9 cellular contexts compared by ENCODE assay signal in the genomic region with DNA sequence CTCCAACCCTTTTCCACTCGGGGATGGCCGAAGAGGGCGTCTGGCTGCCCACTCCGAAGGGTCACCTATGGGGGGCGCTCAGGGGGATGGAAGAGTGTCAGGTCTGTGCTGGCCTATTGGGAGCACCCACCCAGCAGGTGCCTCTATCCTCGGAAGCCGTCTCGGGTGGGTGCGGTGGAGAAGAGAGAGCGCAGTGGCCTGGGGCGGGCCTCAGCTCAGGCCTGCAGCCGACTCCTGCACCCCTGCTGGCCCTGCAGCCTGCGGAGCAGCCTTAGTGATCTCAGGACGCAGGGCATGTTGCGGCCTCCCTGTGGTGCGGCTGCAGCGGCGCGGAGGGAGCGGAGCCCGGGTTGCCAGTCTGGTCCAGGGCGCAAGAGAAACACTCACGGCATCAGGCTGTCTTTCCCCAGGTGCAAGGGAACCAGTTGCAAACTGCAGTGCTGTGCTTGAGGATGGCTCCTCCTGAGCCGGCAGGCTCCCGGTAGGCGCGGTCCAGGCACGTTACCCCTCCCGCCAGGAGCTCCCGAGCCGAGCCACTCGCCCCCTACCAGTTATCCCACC. TPM values are rescaled to one million over a fixed set of nuclear protein-coding genes. Genes with fewer than 3 reads are reported as not detected.
DNase-seq lines count a peak whose midpoint lies in the region; ATAC-seq, FAIRE-seq and TF ChIP-seq lines count a peak whose summit lies in the region.
"Had no signal": no experiment of that assay in that cellular context is flagged by ENCODE, and none has a peak within 500 bp of the region (broad histone marks: within the 10 kb centered on the region; RNA-seq: fewer than 3 reads in every experiment).

No MANE protein-coding gene starts in this region.

- no peak for TF ChIP-seq POLR2A in H54 (IDR thresholded peaks at IDR 0.05; ENCODE audit: low read depth, low read length)

- no peaks in the 10 kb centered on the region for H3K4me1 ChIP-seq in KMS-11 (ENCODE audit: low read depth, poor library complexity, severe bottlenecking)
- peaks cover 32% of the 10 kb centered on the region for H3K4me1 ChIP-seq in mesodermal cell (ENCODE audit: control insufficient read depth, insufficient read depth, low read length, poor library complexity, severe bottlenecking)

- FAIRE-seq in H54 (lab: Jason Lieb, UNC) = no peak

- POLR2A ChIA-PET in BJ (lab: Charles Lee) = no interaction called here

- H2AFZ ChIP-seq in KMS-11 (ENCODE audit: low read depth) = no peak overlapping the region; the same call in 1 of the 2 replicates

- no peak for ATAC-seq in HG03460 (IDR thresholded peaks at IDR 0.05; ENCODE audit: unreplicated experiment)

- 5% methylated on average over 19 to 30 of the region's 32 CpGs for WGBS in mesodermal cell (ENCODE audit: insufficient coverage in 2 of 2), 2 experiments

- H3K79me2 ChIP-seq in KMS-11 (ENCODE audit: insufficient read depth, low read depth) = no peaks in the 10 kb centered on the region

- DNase-seq in BJ (ENCODE audit: low read depth) = no peak
- peak; percentile 74 for DNase-seq in ecto neural progenitor cell (ENCODE audit: low spot score)
- no peak for DNase-seq in H54 (ENCODE audit: insufficient read length, low spot score)
- no peak for DNase-seq in NCI-H82 treated with DMSO at 0.1 percent for 48 hours (lab: John Stamatoyannopoulos, UW; ENCODE audit: unreplicated experiment)
- DNase-seq in mucosa of gallbladder (ENCODE audit: low spot score) = no peak
- DNase-seq: activated naive CD4-positive, alpha-beta T cell had no signal

- H3K36me3 ChIP-seq in BJ (ENCODE audit: control insufficient read depth, insufficient read depth, low read length) = peaks cover 1% of the 10 kb centered on the region; the same call in 1 of the 2 replicates
- H3K36me3 ChIP-seq in KMS-11 (ENCODE audit: insufficient read depth) = no peaks in the 10 kb centered on the region
- H3K36me3 ChIP-seq in mesodermal cell (ENCODE audit: control insufficient read depth, insufficient read depth, low read length) = peaks cover 13% of the 10 kb centered on the region

- CTCF ChIA-PET in BJ (lab: Yijun Ruan, JAX) = no interaction called here

- H3K27ac ChIP-seq in KMS-11 = no peak overlapping the region
- no peak overlapping the region for H3K27ac ChIP-seq in mesodermal cell (ENCODE audit: low read depth, low read length, severe bottlenecking)

- H3K4me3 ChIP-seq in BJ (ENCODE audit: low read depth, low read length) (peak overlapping the region; percentile 72), KMS-11 (IDR thresholded peaks at IDR 0.05; ENCODE audit: insufficient read depth, low read depth, low read length) (no peak overlapping the region), mesodermal cell (ENCODE audit: extremely low read depth, insufficient read depth, low read length, poor library complexity, severe bottlenecking) (peak overlapping the region; percentile 41)

- TF ChIP-seq CTCF in BJ (IDR thresholded peaks at IDR 0.05; ENCODE audit: insufficient read depth, low read depth, low read length) = no peak
- no peak for TF ChIP-seq CTCF in KMS-11 (conservative IDR thresholded peaks at IDR 0.05; ENCODE audit: low read depth, low read length)

- no peaks in the 10 kb centered on the region for H3K9me3 ChIP-seq in mesodermal cell (ENCODE audit: control insufficient read depth, low read length)

- no peaks in the 10 kb centered on the region for H3K27me3 ChIP-seq in BJ (ENCODE audit: control insufficient read depth, insufficient read depth, low read length)
- H3K27me3 ChIP-seq in KMS-11 (ENCODE audit: insufficient read depth, low read depth) = no peaks in the 10 kb centered on the region

- H4K20me1 ChIP-seq in KMS-11 (ENCODE audit: insufficient read depth) = no peaks in the 10 kb centered on the region

- peak overlapping the region; percentile 66; the same call in 1 of the 2 replicates for H3K4me2 ChIP-seq in KMS-11

- H3K9ac ChIP-seq in KMS-11 = no peak overlapping the region; the same call in 1 of the 2 replicates

RNA-seq across cellular contexts. Expression of gene IRX2, which starts 1.5 kb away (rescaled TPM):
- polyA plus RNA-seq in BJ (2011; rRNA removed) = 1.8 and 2.7 TPM in 2 replicates
- 1.2 and 2.2 TPM in 2 replicates for polyA minus RNA-seq in BJ (2011; rRNA and poly(A)+ RNA removed)
- polyA plus RNA-seq in mesodermal cell (2013, experiment 1 of 2) = 8.4 TPM
- polyA plus RNA-seq in mesodermal cell (2013, experiment 2 of 2) = 10.7 TPM
- 0.26 TPM for total RNA-seq in mucosa of gallbladder
